In the genomic region with DNA sequence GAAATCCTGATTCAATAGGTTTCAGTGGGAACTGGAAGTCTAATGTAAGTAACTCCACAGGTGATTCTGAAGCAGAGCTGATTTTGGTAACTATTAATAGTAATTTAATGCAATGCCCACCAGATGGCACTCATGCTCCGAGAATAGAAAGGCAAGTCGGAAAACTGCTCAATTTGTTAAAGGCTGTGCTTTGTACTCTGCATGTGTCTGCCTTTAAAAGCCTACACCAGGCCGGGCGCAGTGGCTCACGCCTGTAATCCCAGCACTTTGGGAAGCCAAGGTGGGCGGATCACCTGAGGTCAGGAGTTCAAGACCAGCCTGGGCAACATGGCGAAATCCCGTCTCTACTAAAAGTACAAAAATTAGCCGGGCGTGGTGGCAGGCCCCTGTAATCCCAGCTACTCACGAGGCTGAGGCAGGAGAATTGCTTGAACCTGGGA, we compare ENCODE assay signal across 8 cellular contexts.
DNase-seq lines count a peak whose midpoint lies in the region; ATAC-seq and TF ChIP-seq lines count a peak whose summit lies in the region.
"Not testable (repeated sequence)": the region's sequence is repeated elsewhere in the genome, so short reads cannot be mapped to it uniquely, and the experiment has no call there.

No MANE protein-coding gene starts in this region.

- DNase-seq in AML-193 (lab: John Stamatoyannopoulos, UW) (peak; percentile 50 to 76), NB4 (ENCODE audit: low read depth) (peak; percentile 85), RWPE1 (ENCODE audit: low spot score) (peak; percentile 34), activated T-cell treated with anti-CD3 and anti-CD28 coated beads for 24 hours (ENCODE audit: low read depth) (peak; percentile 44), endodermal cell (peak; percentile 91)
- peak; percentile 54 for DNase-seq in stimulated activated CD4-positive, alpha-beta T cell treated with anti-CD3 and anti-CD28 coated beads, Interleukin-1b, Interleukin-23, amount 100 ng/mL, for 48 hours

- not testable (repeated sequence) for H3K9me3 ChIP-seq in endodermal cell (ENCODE audit: control insufficient read depth, low read length); liver (ENCODE audit: control insufficient read depth in 4 of 4, low read length in 3 of 4)

- H3K27me3 ChIP-seq in endodermal cell (ENCODE audit: control insufficient read depth, insufficient read depth, low read length, poor library complexity, severe bottlenecking); liver (ENCODE audit: control insufficient read depth in 4 of 4, insufficient read depth in 4 of 4, low read length in 3 of 4): not testable (repeated sequence)

- POLR2A ChIA-PET in RWPE1 (lab: Yijun Ruan, JAX; ENCODE audit: low non-redundant PET): not testable (repeated sequence)

- TF ChIP-seq POLR2A in NB4 (IDR thresholded peaks at IDR 0.05; ENCODE audit: extremely low read depth, insufficient read length): not testable (repeated sequence)

- CTCF ChIA-PET in RWPE1 (lab: Yijun Ruan, JAX): interaction anchor here (0.5 to 0.9 kb wide), 9 partner anchors 8 to 475 kb away, joined by 3 to 4 read pairs (median 3); no protein-coding TSS in a partner anchor

- H3K27ac Mint-ChIP-seq in endodermal cell: not testable (repeated sequence)

- not testable (repeated sequence) for H3K9me3 Mint-ChIP-seq in endodermal cell

- not testable (repeated sequence) for H3K36me3 ChIP-seq in endodermal cell (ENCODE audit: control insufficient read depth, insufficient read depth, low read length); liver (ENCODE audit: control insufficient read depth in 4 of 4, insufficient read depth in 3 of 4, low read depth in 1 of 4, low read length in 3 of 4)

- H3K4me3 ChIP-seq in NB4 (ENCODE audit: low read depth, low read length); endodermal cell (ENCODE audit: low read length); liver (ENCODE audit: low read depth in 1 of 3, low read length in 3 of 3): not testable (repeated sequence)

- not testable (repeated sequence) for TF ChIP-seq CTCF in NB4 (IDR thresholded peaks at IDR 0.05; ENCODE audit: low read depth, low read length)
- TF ChIP-seq CTCF in RWPE1 (conservative IDR thresholded peaks at IDR 0.05; ENCODE audit: low read depth) (peak; percentile 50), endodermal cell (conservative IDR thresholded peaks at IDR 0.05) (peak; percentile 83), liver (IDR thresholded peaks at IDR 0.05; ENCODE audit: low read depth, low read length, missing input control) (peak; percentile 59)

- not testable (repeated sequence) for H3K9ac ChIP-seq in endodermal cell (ENCODE audit: extremely low read depth, low read length, poor library complexity, severe bottlenecking); liver (ENCODE audit: low read depth in 1 of 2, low read length in 2 of 2)

- H3K27ac ChIP-seq in RWPE1; endodermal cell (ENCODE audit: low read depth, low read length); liver (ENCODE audit: low read depth in 1 of 2, low read length in 2 of 2): not testable (repeated sequence)

- H3K36me3 Mint-ChIP-seq in endodermal cell (ENCODE audit: low read depth): not testable (repeated sequence)

- H3K27me3 Mint-ChIP-seq in endodermal cell (ENCODE audit: insufficient read depth): not testable (repeated sequence)

- H3K4me3 Mint-ChIP-seq in endodermal cell: not testable (repeated sequence)

- WGBS in endodermal cell (ENCODE audit: insufficient coverage in 1 of 2, insufficient read length in 1 of 2), 2 experiments: 24 to 50% methylated on average over 7 to 11 of the region's 11 CpGs
- WGBS in liver: 35% methylated on average over 11 of the region's 11 CpGs

- not testable (repeated sequence) for H3K4me1 Mint-ChIP-seq in endodermal cell

- peak; percentile 65 for ATAC-seq in GM18909 (IDR thresholded peaks at IDR 0.05; ENCODE audit: poor library complexity, unreplicated experiment)

- not testable (repeated sequence) for H3K4me1 ChIP-seq in endodermal cell (ENCODE audit: control insufficient read depth, insufficient read depth, low read length); liver (ENCODE audit: control insufficient read depth in 4 of 4, insufficient read depth in 4 of 4, low read length in 3 of 4)

- TF ChIP-seq RAD21 in liver (IDR thresholded peaks at IDR 0.05): peak; percentile 86 to 93

Comparison
In these comparisons a context has a peak if more than half of its experiments do, and no peak if none do; other contexts are left out.
1. DNase-seq: peak in every context shown above with its lines; median percentile 91 in endodermal cell; 85 in NB4; 63 in AML-193; 54 in stimulated activated CD4-positive, alpha-beta T cell treated with anti-CD3 and anti-CD28 coated beads, Interleukin-1b, Interleukin-23, amount 100 ng/mL, for 48 hours; 44 in activated T-cell treated with anti-CD3 and anti-CD28 coated beads for 24 hours; 34 in RWPE1.